In the genomic region with DNA sequence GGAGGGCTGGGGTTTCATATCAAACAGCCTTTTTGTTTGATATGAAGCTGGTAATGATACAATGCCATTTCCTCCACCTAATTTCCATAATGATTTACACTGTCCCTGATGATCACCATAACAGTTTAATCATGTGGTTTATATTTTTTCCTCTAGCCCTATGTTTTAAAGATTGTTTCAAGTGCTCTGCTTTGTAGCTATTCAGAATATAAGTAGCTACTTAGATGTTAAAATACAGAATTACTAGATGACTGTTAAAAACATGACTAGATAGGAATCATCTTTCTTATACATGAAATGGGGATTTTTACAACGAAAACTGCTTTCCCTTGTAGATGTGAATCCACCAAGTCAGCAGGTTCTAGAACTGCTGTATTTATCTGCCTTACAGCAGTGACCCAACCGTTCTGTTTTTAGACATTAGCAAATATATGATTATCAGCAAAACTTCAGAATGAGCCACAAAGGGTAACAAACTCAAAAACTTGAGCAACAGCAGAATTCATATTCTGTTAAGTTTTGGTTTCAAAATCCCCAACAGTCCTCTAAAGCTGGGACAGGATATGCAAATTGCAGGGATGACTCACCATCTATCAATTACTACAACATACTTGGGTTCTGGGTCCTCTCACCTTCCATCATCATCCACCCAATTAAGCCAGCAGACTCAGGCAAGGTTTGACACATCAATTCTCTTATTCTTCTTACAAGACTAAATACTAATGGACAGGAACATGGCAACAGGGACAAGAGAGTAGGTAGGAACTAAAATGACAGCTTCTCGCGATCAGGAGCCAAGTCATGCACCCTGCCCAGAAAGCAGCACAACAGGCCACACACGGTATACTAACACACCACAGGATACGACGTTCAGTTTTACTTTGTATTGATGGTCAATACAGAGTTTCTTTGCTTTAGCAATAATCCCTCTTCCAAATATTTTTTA, we compare ENCODE assay signal across 8 cellular contexts.
DNase-seq lines count a peak whose midpoint lies in the region; ATAC-seq lines count a peak whose summit lies in the region.

No MANE protein-coding gene starts in this region.

- H3K36me3 ChIP-seq in mesodermal cell (ENCODE audit: control insufficient read depth, insufficient read depth, low read length), result no peaks in the 10 kb centered on the region

- intact Hi-C loops in posterior cingulate gyrus (cut with DNase I), result no loop called here

- peak; percentile 83 for ATAC-seq in HG02763 (IDR thresholded peaks at IDR 0.05; ENCODE audit: unreplicated experiment)
- ATAC-seq in central memory CD8-positive, alpha-beta T cell (replicated peaks; ENCODE audit: extremely low read depth, poor library complexity, severe bottlenecking), result peak; percentile 73

- no peak overlapping the region for H3K4me3 ChIP-seq in mesodermal cell (ENCODE audit: extremely low read depth, insufficient read depth, low read length, poor library complexity, severe bottlenecking)

- peak; percentile 73 for DNase-seq in activated effector memory CD4-positive, alpha-beta T cell treated with anti-CD3 and anti-CD28 coated beads, Interleukin-2, amount 50 U/mL, for 16 hours
- no peak for DNase-seq in activated effector memory CD4-positive, alpha-beta T cell treated with Interleukin-2 at 50 U/mL for 16 hours
- DNase-seq in NOMO-1 treated with dmso at 0.1 percent for 144 hours (lab: John Stamatoyannopoulos, UW; ENCODE audit: unreplicated experiment) (peak; percentile 39), posterior cingulate gyrus (no peak), NCI-H2029 (lab: John Stamatoyannopoulos, UW) (no peak)
- no peak for DNase-seq in central memory CD8-positive, alpha-beta T cell (ENCODE audit: low spot score in 2 of 2)

- H3K9me3 ChIP-seq in mesodermal cell (ENCODE audit: control insufficient read depth, low read length), result no peaks in the 10 kb centered on the region

- H3K4me1 ChIP-seq in mesodermal cell (ENCODE audit: control insufficient read depth, insufficient read depth, low read length, poor library complexity, severe bottlenecking), result peaks cover 50% of the 10 kb centered on the region

- peaks cover 90% of the 10 kb centered on the region for H3K4me1 Mint-ChIP-seq in central memory CD8-positive, alpha-beta T cell

- H3K27ac Mint-ChIP-seq in central memory CD8-positive, alpha-beta T cell (ENCODE audit: low read depth), result peak overlapping the region; percentile 94

- WGBS in mesodermal cell (ENCODE audit: insufficient coverage in 2 of 2), 2 experiments, result 63% methylated on average over 3 of the region's 7 CpGs; no CpG with 5 or more reads in 1 of the 2 experiments

- no peaks in the 10 kb centered on the region for H3K9me3 Mint-ChIP-seq in central memory CD8-positive, alpha-beta T cell

- H3K27me3 Mint-ChIP-seq in central memory CD8-positive, alpha-beta T cell, result no peaks in the 10 kb centered on the region

- peaks cover 24% of the 10 kb centered on the region for H3K36me3 Mint-ChIP-seq in central memory CD8-positive, alpha-beta T cell (ENCODE audit: insufficient read depth)

- peak overlapping the region; percentile 61 for H3K4me3 Mint-ChIP-seq in central memory CD8-positive, alpha-beta T cell

- peak overlapping the region; percentile 91 for H3K27ac ChIP-seq in mesodermal cell (ENCODE audit: low read depth, low read length, severe bottlenecking)

Comparison
In these comparisons a context has a peak if more than half of its experiments do, and no peak if none do; other contexts are left out.
1. DNase-seq: peak in activated effector memory CD4-positive, alpha-beta T cell treated with anti-CD3 and anti-CD28 coated beads, Interleukin-2, amount 50 U/mL, for 16 hours (single experiment) and NOMO-1 treated with dmso at 0.1 percent for 144 hours (single experiment); none in activated effector memory CD4-positive, alpha-beta T cell treated with Interleukin-2 at 50 U/mL for 16 hours (single experiment), central memory CD8-positive, alpha-beta T cell (0 of 2), posterior cingulate gyrus (0 of 10) and NCI-H2029 (single experiment).